30 cellular contexts compared by ENCODE assay signal in the genomic region with DNA sequence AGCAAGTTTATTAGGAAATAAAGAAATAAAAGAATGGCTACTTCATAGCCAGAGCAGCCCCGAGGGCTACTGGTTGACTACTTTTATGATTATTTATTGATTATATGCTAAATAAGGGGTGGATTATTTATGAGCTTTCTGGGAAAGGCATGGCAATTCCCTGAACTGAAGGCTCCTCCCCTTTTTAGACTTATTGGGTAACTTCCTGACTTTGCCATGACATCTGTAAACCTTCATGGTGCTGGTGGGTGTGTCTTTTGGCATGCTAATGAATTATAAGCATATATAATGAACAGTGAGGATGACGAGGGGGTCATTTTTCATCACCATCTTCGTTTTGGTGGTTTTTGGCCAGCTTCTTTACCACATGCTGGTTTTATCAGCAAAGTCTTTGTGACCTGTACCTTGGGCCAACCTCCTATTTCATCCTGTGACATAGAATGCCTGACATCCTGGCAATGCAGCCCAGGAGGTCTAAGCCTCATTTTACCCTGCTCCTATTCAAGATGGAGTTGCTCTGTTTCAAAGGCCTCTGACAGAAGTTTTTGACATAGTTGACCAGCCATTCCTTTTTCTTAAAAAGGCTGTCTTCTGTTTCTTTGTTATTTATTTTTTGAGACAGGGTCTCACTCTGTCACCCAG. TPM values are rescaled to one million over a fixed set of nuclear protein-coding genes. Genes with fewer than 3 reads are reported as not detected.
DNase-seq lines count a peak whose midpoint lies in the region; ATAC-seq and TF ChIP-seq lines count a peak whose summit lies in the region.
"Had no signal": no experiment of that assay in that cellular context is flagged by ENCODE, and none has a peak within 500 bp of the region (broad histone marks: within the 10 kb centered on the region; RNA-seq: fewer than 3 reads in every experiment).

No MANE protein-coding gene starts in this region.

- H3K27ac ChIP-seq in BLaER1 = peak overlapping the region; percentile 95
- peak overlapping the region; percentile 82 for H3K27ac ChIP-seq in HL-60 (replicated peaks)
- no peak overlapping the region for H3K27ac ChIP-seq in esophagus muscularis mucosa (replicated peaks in 1 of 4)
- H3K27ac ChIP-seq: Peyer's patch, psoas muscle, sigmoid colon had no signal

- no peaks in the 10 kb centered on the region for H3K27me3 ChIP-seq in BLaER1
- no peaks in the 10 kb centered on the region for H3K27me3 ChIP-seq in HL-60 (ENCODE audit: insufficient read depth, poor library complexity, severe bottlenecking)
- no peaks in the 10 kb centered on the region for H3K27me3 ChIP-seq in esophagus muscularis mucosa
- H3K27me3 ChIP-seq: Peyer's patch, sigmoid colon had no signal

- no peaks in the 10 kb centered on the region for H3K36me3 ChIP-seq in BLaER1
- no peaks in the 10 kb centered on the region for H3K36me3 ChIP-seq in esophagus muscularis mucosa
- H3K36me3 ChIP-seq: Peyer's patch, sigmoid colon had no signal

- peaks cover 20% of the 10 kb centered on the region for H3K4me1 Mint-ChIP-seq in dendritic cell treated with granulocyte-macrophage colony-stimulating factor and Interleukin-4, amounts not matched to agents 40 ng/mL and 50 ng/mL, for 4 days (ENCODE audit: low read depth)
- H3K4me1 Mint-ChIP-seq: stimulated activated effector memory CD8-positive, alpha-beta T cell treated with anti-CD3 and anti-CD28 coated beads, Interleukin-12 subunit alpha, Interleukin-12 subunit beta, amount 100 ng/mL, for 72 hours had no signal

- no peak for TF ChIP-seq POLR2A in esophagus muscularis mucosa (IDR thresholded peaks at IDR 0.05; ENCODE audit: low read depth)

- DNase-seq in HL-60 (ENCODE audit: low read depth in 1 of 2, low spot score in 1 of 2) (peak in 1 of 2 experiments; percentile 56), NOMO-1 treated with DMSO at 0.1 percent for 48 hours (lab: John Stamatoyannopoulos, UW; ENCODE audit: unreplicated experiment) (peak; percentile 44), H4 (ENCODE audit: low spot score) (no peak), iPS-NIHi7 (ENCODE audit: extremely low spot score) (no peak), esophagus muscularis mucosa (ENCODE audit: extremely low spot score) (no peak)
- DNase-seq: activated CD8-positive, alpha-beta T cell treated with anti-CD3 and anti-CD28 coated beads, Interleukin-2, amount 10 ng/mL, durations not matched to agents 7 days and 5 days; activated T-cell treated with anti-CD3 and anti-CD28 coated beads for 4 hours; cortex of kidney; GOT3; hippocampal formation; immature natural killer cell; IMR-90; left colon; mesenchymal stem cell; NCI-H1436 treated with DMSO at 0.1 percent for 48 hours; NCI-H2107; NCI-H446; NCI-H774; psoas muscle; SHP77 treated with DMSO at 0.1 percent for 48 hours; sigmoid colon; stimulated activated CD4-positive, alpha-beta T cell treated with anti-CD3 and anti-CD28 coated beads, Interleukin-4, amount 100 ng/mL, for 24 hours; substantia nigra; T-cell had no signal

- H3K9ac ChIP-seq in BLaER1 = no peak overlapping the region

- peak overlapping the region; percentile 43 for H3K27ac Mint-ChIP-seq in dendritic cell treated with granulocyte-macrophage colony-stimulating factor and Interleukin-4, amounts not matched to agents 40 ng/mL and 50 ng/mL, for 4 days
- H3K27ac Mint-ChIP-seq: activated CD8-positive, alpha-beta T cell treated with anti-CD3 and anti-CD28 coated beads, Interleukin-2, amount 10 ng/mL, durations not matched to agents 7 days and 5 days; immature natural killer cell; stimulated activated effector memory CD8-positive, alpha-beta T cell treated with anti-CD3 and anti-CD28 coated beads, Interleukin-12 subunit alpha, Interleukin-12 subunit beta, amount 100 ng/mL, for 72 hours; T-cell; type B pancreatic cell had no signal

- ATAC-seq in GM19324 (IDR thresholded peaks at IDR 0.05; ENCODE audit: low FRiP score, unreplicated experiment) = no peak
- ATAC-seq: activated CD8-positive, alpha-beta T cell treated with anti-CD3 and anti-CD28 coated beads, Interleukin-2, amount 10 ng/mL, durations not matched to agents 7 days and 5 days; left colon; psoas muscle; stimulated activated effector memory CD8-positive, alpha-beta T cell treated with anti-CD3 and anti-CD28 coated beads, Interleukin-12 subunit alpha, Interleukin-12 subunit beta, amount 100 ng/mL, for 72 hours; T-cell had no signal

- H3K4me1 ChIP-seq in BLaER1 (peaks cover 78% of the 10 kb centered on the region), esophagus muscularis mucosa (no peaks in the 10 kb centered on the region)
- H3K4me1 ChIP-seq: Peyer's patch, sigmoid colon had no signal

- H3K36me3 Mint-ChIP-seq in dendritic cell treated with granulocyte-macrophage colony-stimulating factor and Interleukin-4, amounts not matched to agents 40 ng/mL and 50 ng/mL, for 4 days (ENCODE audit: low read depth) = no peaks in the 10 kb centered on the region
- H3K36me3 Mint-ChIP-seq: immature natural killer cell; stimulated activated effector memory CD8-positive, alpha-beta T cell treated with anti-CD3 and anti-CD28 coated beads, Interleukin-12 subunit alpha, Interleukin-12 subunit beta, amount 100 ng/mL, for 72 hours; T-cell; type B pancreatic cell had no signal

- H3K4me3 Mint-ChIP-seq in dendritic cell treated with granulocyte-macrophage colony-stimulating factor and Interleukin-4, amounts not matched to agents 40 ng/mL and 50 ng/mL, for 4 days = no peak overlapping the region
- H3K4me3 Mint-ChIP-seq: activated CD8-positive, alpha-beta T cell treated with anti-CD3 and anti-CD28 coated beads, Interleukin-2, amount 10 ng/mL, durations not matched to agents 7 days and 5 days; immature natural killer cell; stimulated activated effector memory CD8-positive, alpha-beta T cell treated with anti-CD3 and anti-CD28 coated beads, Interleukin-12 subunit alpha, Interleukin-12 subunit beta, amount 100 ng/mL, for 72 hours; T-cell; type B pancreatic cell had no signal

- no peaks in the 10 kb centered on the region for H3K9me3 Mint-ChIP-seq in dendritic cell treated with granulocyte-macrophage colony-stimulating factor and Interleukin-4, amounts not matched to agents 40 ng/mL and 50 ng/mL, for 4 days
- H3K9me3 Mint-ChIP-seq: immature natural killer cell; stimulated activated effector memory CD8-positive, alpha-beta T cell treated with anti-CD3 and anti-CD28 coated beads, Interleukin-12 subunit alpha, Interleukin-12 subunit beta, amount 100 ng/mL, for 72 hours; T-cell; type B pancreatic cell had no signal

- peak overlapping the region; percentile 78; the same call in 1 of the 2 replicates for H3K4me2 ChIP-seq in BLaER1

- H3K4me3 ChIP-seq in BLaER1 (no peak overlapping the region), HL-60 (replicated peaks; ENCODE audit: insufficient read depth, low read length) (no peak overlapping the region), esophagus muscularis mucosa (no peak overlapping the region)
- H3K4me3 ChIP-seq: Peyer's patch, psoas muscle, sigmoid colon had no signal

- TF ChIP-seq EP300 in esophagus muscularis mucosa (IDR thresholded peaks at IDR 0.05) = no peak

- H4K20me1 ChIP-seq in BLaER1 = no peaks in the 10 kb centered on the region

- 66% methylated on average over 3 of the region's 3 CpGs for WGBS in esophagus muscularis mucosa

- H3K27me3 Mint-ChIP-seq in dendritic cell treated with granulocyte-macrophage colony-stimulating factor and Interleukin-4, amounts not matched to agents 40 ng/mL and 50 ng/mL, for 4 days = no peaks in the 10 kb centered on the region
- H3K27me3 Mint-ChIP-seq: type B pancreatic cell had no signal

- TF ChIP-seq CTCF in HL-60 (IDR thresholded peaks at IDR 0.05; ENCODE audit: insufficient read depth, low read length) = no peak
- no peak for TF ChIP-seq CTCF in esophagus muscularis mucosa (IDR thresholded peaks at IDR 0.05)

- no peaks in the 10 kb centered on the region for H3K9me3 ChIP-seq in BLaER1
- no peaks in the 10 kb centered on the region for H3K9me3 ChIP-seq in esophagus muscularis mucosa
- H3K9me3 ChIP-seq: Peyer's patch, psoas muscle, sigmoid colon had no signal

- intact Hi-C loops in dendritic cell treated with granulocyte-macrophage colony-stimulating factor and Interleukin-4, amounts not matched to agents 40 ng/mL and 50 ng/mL, for 4 days (cut with micrococcal nuclease) = no loop called here
- intact Hi-C loops in esophagus muscularis mucosa (cut with DNase I) = no loop called here

RNA-seq across cellular contexts. Expression of a gene that starts 11.1 kb away (rescaled TPM):
- total RNA-seq in H4 (2014; rRNA removed; shearing (Covaris generic)) = 139 and 202 TPM in 2 replicates
- 100 to 1,000 TPM in 1 of 4 donors, 10 to 100 TPM in 3; 86.8 to 118 (median 92.0) TPM for total RNA-seq in esophagus muscularis mucosa

RNA-seq across cellular contexts. Expression of a gene that starts 26.0 kb away (rescaled TPM):
- 1,775 and 1,870 TPM in 2 replicates for total RNA-seq in H4 (2014; rRNA removed; shearing (Covaris generic))
- total RNA-seq in esophagus muscularis mucosa = 1,000 to 10,000 TPM in 3 of 4 donors, 100 to 1,000 TPM in 1; 913 to 1,477 (median 1,221) TPM

RNA-seq across cellular contexts. Expression of a gene that starts 53.0 kb away (rescaled TPM):
- total RNA-seq in H4 (2014; rRNA removed; shearing (Covaris generic)) = 51.1 and 51.7 TPM in 2 replicates
- 1 to 10 TPM; 2.2 to 4.2 (median 3.2) TPM for total RNA-seq in esophagus muscularis mucosa

RNA-seq across cellular contexts. Expression of a gene that starts 53.4 kb away (rescaled TPM):
- total RNA-seq in H4 (2014; rRNA removed; shearing (Covaris generic)) = 765 and 888 TPM in 2 replicates
- total RNA-seq in esophagus muscularis mucosa = 100 to 1,000 TPM; 383 to 465 (median 424) TPM

Comparison
In these comparisons a context has a peak if more than half of its experiments do, and no peak if none do; other contexts are left out.
1. H3K27ac ChIP-seq: peak in BLaER1 (single experiment) and HL-60 (single experiment); none in esophagus muscularis mucosa (0 of 4).
2. RNA of a gene that starts 53.0 kb away (total RNA-seq): 51.1 to 51.7 TPM in H4; 2.2 to 4.2 TPM in esophagus muscularis mucosa; every median in the first group is over 10 times any median in the second.